2 cellular contexts compared by ENCODE assay signal in genomic region chr1:58251415-58252073, GRCh38.
TF ChIP-seq lines count a peak whose summit lies in the region.

No MANE protein-coding gene starts in this region.

TF ChIP-seq in IMR-90, 13 proteins besides CTCF, POLR2A, EP300 and RAD21 (continued from another document):
- TF ChIP-seq ELK1 (IDR thresholded peaks at IDR 0.05; ENCODE audit: borderline replicate concordance, low read depth, low read length) (no peak), SMC3 (IDR thresholded peaks at IDR 0.05; ENCODE audit: low read depth, low read length) (no peak), USF2 (IDR thresholded peaks at IDR 0.05; ENCODE audit: low read depth, low read length) (no peak), RCOR1 (IDR thresholded peaks at IDR 0.05; ENCODE audit: insufficient replicate concordance, low read length) (no peak), CHD1 (IDR thresholded peaks at IDR 0.05; ENCODE audit: low read depth, low read length) (no peak), MAZ (IDR thresholded peaks at IDR 0.05; ENCODE audit: borderline replicate concordance, low read depth, low read length) (no peak), CEBPB (IDR thresholded peaks at IDR 0.05; ENCODE audit: low read depth, low read length) (no peak), FOS (IDR thresholded peaks at IDR 0.05; ENCODE audit: low read depth, low read length) (no peak), BHLHE40 (IDR thresholded peaks at IDR 0.05; ENCODE audit: low read depth, low read length) (no peak), RFX5 (IDR thresholded peaks at IDR 0.05; ENCODE audit: low read depth, low read length) (no peak), MAFK (IDR thresholded peaks at IDR 0.05; ENCODE audit: low read depth, low read length) (no peak)

TF ChIP-seq in K562, 482 proteins besides CTCF, POLR2A, EP300 and RAD21 (continued from another document):
- TF ChIP-seq SRSF9 (IDR thresholded peaks at IDR 0.05; ENCODE audit: borderline replicate concordance, low read depth, low read length): no peak
